ENCODE assay signal across 29 cellular contexts in genomic region chr6:20351529-20351928, GRCh38.
"Had no signal": no experiment of that assay in that cellular context is flagged by ENCODE, and none has a peak within 500 bp of the region (broad histone marks: within the 10 kb centered on the region; RNA-seq: fewer than 3 reads in every experiment).

No MANE protein-coding gene starts in this region.

- H3K4me1 ChIP-seq: esophagus squamous epithelium, left lung, right atrium auricular region, uterus had no signal

- H3K27ac Mint-ChIP-seq: activated naive CD4-positive, alpha-beta T cell treated with anti-CD3 and anti-CD28 coated beads, Interleukin-2, amount 10 ng/mL, durations not matched to agents 7 days and 5 days; activated T-helper 1 cell treated with anti-CD3 and anti-CD28 coated beads, Interleukin-12 subunit alpha, Interleukin-12 subunit beta, Interleukin-2, Interleukin-4 antibody, amounts not matched to agents 30 ng/mL and 10 ng/mL and 1 ng/mL, durations not matched to agents 14 hours and 24 hours and 36 hours; stimulated activated memory B cell treated with anti-CD40 and anti-IgM and Interleukin-4, amounts not matched to agents 10 μg/mL and 1 μg/mL and 100 μg/mL, for 72 hours; stimulated activated naive CD8-positive, alpha-beta T cell treated with anti-CD3 and anti-CD28 coated beads, Interleukin-15, amount 100 ng/mL, for 72 hours; T-helper 17 cell; type B pancreatic cell; WTC11 had no signal

- H3K9me3 Mint-ChIP-seq: natural killer cell treated with Interleukin-12 subunit alpha and Interleukin-12 subunit beta and Interleukin-15 and Interleukin-18, amount 100 ng/mL, for 72 hours; type B pancreatic cell had no signal

- H3K4me1 Mint-ChIP-seq: activated naive CD4-positive, alpha-beta T cell treated with anti-CD3 and anti-CD28 coated beads, Interleukin-2, amount 10 ng/mL, durations not matched to agents 7 days and 5 days; stimulated activated memory B cell treated with anti-CD40 and anti-IgM and Interleukin-4, amounts not matched to agents 10 μg/mL and 1 μg/mL and 100 μg/mL, for 72 hours; T-helper 17 cell; WTC11 had no signal

- H3K36me3 ChIP-seq: esophagus squamous epithelium, left lung, right atrium auricular region, uterus had no signal

- H3K27ac ChIP-seq: epithelial cell of prostate, esophagus squamous epithelium, left lung, right atrium auricular region, uterus had no signal

- DNase-seq: activated CD4-positive, alpha-beta T cell treated with anti-CD3 and anti-CD28 coated beads for 1 hour; activated CD4-positive, alpha-beta T cell treated with anti-CD3 and anti-CD28 coated beads, Interleukin-2, amount 50 U/mL, for 1 hour; activated gamma-delta T cell; activated naive CD4-positive, alpha-beta T cell treated with anti-CD3 and anti-CD28 coated beads, Interleukin-2, amount 10 ng/mL, durations not matched to agents 7 days and 5 days; activated naive CD8-positive, alpha-beta T cell treated with anti-CD3 and anti-CD28 coated beads, Interleukin-2, amount 50 U/mL, for 24 hours; amygdala; central memory CD4-positive, alpha-beta T cell; dermis blood vessel endothelial cell; effector CD4-positive, alpha-beta T cell; esophagus squamous epithelium; glutamatergic neuron; left lung; mucosa of descending colon; stimulated activated CD4-positive, alpha-beta T cell treated with anti-CD3 and anti-CD28 coated beads, Interleukin-1b, Interleukin-23, amount 100 ng/mL, for 48 hours; stimulated activated CD4-positive, alpha-beta T cell treated with anti-CD3 and anti-CD28 coated beads, Interleukin-4, amount 100 ng/mL, for 4 hours; stimulated activated CD8-positive, alpha-beta memory T cell treated with anti-CD3 and anti-CD28 coated beads, Interleukin-4, amount 100 ng/mL, for 48 hours; stimulated activated naive CD8-positive, alpha-beta T cell treated with anti-CD3 and anti-CD28 coated beads, Interleukin-15, amount 100 ng/mL, for 72 hours; substantia nigra; T-helper 17 cell; uterus had no signal

- H3K9me3 ChIP-seq: mucosa of descending colon, uterus had no signal

- H3K4me3 ChIP-seq: esophagus squamous epithelium, left lung, lung, mucosa of descending colon, right atrium auricular region, smooth muscle cell, uterus had no signal

- H3K27me3 Mint-ChIP-seq: activated naive CD8-positive, alpha-beta T cell treated with anti-CD3 and anti-CD28 coated beads, Interleukin-2, amount 50 U/mL, for 24 hours; natural killer cell treated with Interleukin-12 subunit alpha and Interleukin-12 subunit beta and Interleukin-15 and Interleukin-18, amount 100 ng/mL, for 72 hours; stimulated activated naive CD8-positive, alpha-beta T cell treated with anti-CD3 and anti-CD28 coated beads, Interleukin-15, amount 100 ng/mL, for 72 hours; T-helper 17 cell; type B pancreatic cell had no signal

- H3K36me3 Mint-ChIP-seq: natural killer cell treated with Interleukin-12 subunit alpha and Interleukin-12 subunit beta and Interleukin-15 and Interleukin-18, amount 100 ng/mL, for 72 hours; stimulated activated memory B cell treated with anti-CD40 and anti-IgM and Interleukin-4, amounts not matched to agents 10 μg/mL and 1 μg/mL and 100 μg/mL, for 72 hours; type B pancreatic cell; WTC11 had no signal

- H3K4me3 Mint-ChIP-seq: activated naive CD4-positive, alpha-beta T cell treated with anti-CD3 and anti-CD28 coated beads, Interleukin-2, amount 10 ng/mL, durations not matched to agents 7 days and 5 days; activated naive CD8-positive, alpha-beta T cell treated with anti-CD3 and anti-CD28 coated beads, Interleukin-2, amount 50 U/mL, for 24 hours; activated T-helper 1 cell treated with anti-CD3 and anti-CD28 coated beads, Interleukin-12 subunit alpha, Interleukin-12 subunit beta, Interleukin-2, Interleukin-4 antibody, amounts not matched to agents 30 ng/mL and 10 ng/mL and 1 ng/mL, durations not matched to agents 14 hours and 24 hours and 36 hours; natural killer cell treated with Interleukin-12 subunit alpha and Interleukin-12 subunit beta and Interleukin-15 and Interleukin-18, amount 100 ng/mL, for 72 hours; stimulated activated memory B cell treated with anti-CD40 and anti-IgM and Interleukin-4, amounts not matched to agents 10 μg/mL and 1 μg/mL and 100 μg/mL, for 72 hours; stimulated activated naive CD8-positive, alpha-beta T cell treated with anti-CD3 and anti-CD28 coated beads, Interleukin-15, amount 100 ng/mL, for 72 hours; T-helper 17 cell; type B pancreatic cell; WTC11 had no signal

- H3K27me3 ChIP-seq: esophagus squamous epithelium, left lung, right atrium auricular region, uterus had no signal

- H3K4me2 ChIP-seq: smooth muscle cell had no signal
